In genomic region chr13:77374339-77374738, GRCh38 we compare ENCODE assay signal across 20 cellular contexts.
"Had no signal": no experiment of that assay in that cellular context is flagged by ENCODE, and none has a peak within 500 bp of the region (broad histone marks: within the 10 kb centered on the region; RNA-seq: fewer than 3 reads in every experiment).

No MANE protein-coding gene starts in this region.

- H3K4me3 ChIP-seq: dorsolateral prefrontal cortex, gastrocnemius medialis, left lung, ovary, right lobe of liver, testis, tibial artery had no signal

- DNase-seq: effector CD4-positive, alpha-beta T cell; foreskin fibroblast; gastrocnemius medialis; left cardiac atrium; left lung; mammary epithelial cell; naive thymus-derived CD8-positive, alpha-beta T cell; occipital lobe; ovary; retina; right lobe of liver; small intestine; stimulated activated CD4-positive, alpha-beta T cell treated with anti-CD3 and anti-CD28 coated beads, Interleukin-15, amount 100 ng/mL, for 24 hours; stimulated activated CD4-positive, alpha-beta T cell treated with anti-CD3 and anti-CD28 coated beads, Interleukin-2, amount 100 ng/mL, for 48 hours; stimulated activated naive CD4-positive, alpha-beta T cell treated with Interleukin-2 at 50 U/mL for 16 hours; tibial artery had no signal

- FAIRE-seq: small intestine had no signal

- H3K27me3 ChIP-seq: dorsolateral prefrontal cortex, gastrocnemius medialis, left lung, ovary, right lobe of liver, testis, tibial artery had no signal

- H3K36me3 ChIP-seq: gastrocnemius medialis, left lung, ovary, right lobe of liver, tibial artery had no signal

- H3K4me3 Mint-ChIP-seq: naive thymus-derived CD8-positive, alpha-beta T cell; type B pancreatic cell had no signal

- H3K9me3 ChIP-seq: gastrocnemius medialis, left lung, ovary, right lobe of liver, testis, tibial artery had no signal

- H3K36me3 Mint-ChIP-seq: naive thymus-derived CD8-positive, alpha-beta T cell; type B pancreatic cell had no signal

- H3K27me3 Mint-ChIP-seq: naive thymus-derived CD8-positive, alpha-beta T cell; type B pancreatic cell had no signal

- H3K9me3 Mint-ChIP-seq: type B pancreatic cell had no signal

- H3K4me1 ChIP-seq: gastrocnemius medialis, left lung, testis, tibial artery had no signal

- H3K27ac Mint-ChIP-seq: naive thymus-derived CD8-positive, alpha-beta T cell; type B pancreatic cell had no signal

- H3K27ac ChIP-seq: gastrocnemius medialis, left lung, ovary, right lobe of liver, testis, tibial artery had no signal

- ATAC-seq: esophagus mucosa; gastrocnemius medialis; left cardiac atrium; left lung; naive thymus-derived CD8-positive, alpha-beta T cell; right lobe of liver had no signal
